ENCODE assay signal across 1 cellular context in genomic region chr11:67262731-67263675, GRCh38.
A peak's percentile ranks its signal among the peaks of the same experiment; 100 is the strongest.
TF ChIP-seq lines count a peak whose summit lies in the region.

No MANE protein-coding gene starts in this region.

TF ChIP-seq in endothelial cell of umbilical vein, 7 proteins besides CTCF, POLR2A, EP300 and RAD21:
- TF ChIP-seq MAX (IDR thresholded peaks at IDR 0.05; ENCODE audit: insufficient read depth, insufficient read length) (no peak), POLR2AphosphoS5 (IDR thresholded peaks at IDR 0.05; ENCODE audit: insufficient read depth, low read depth, low read length) (peak; percentile 37)
TF ChIP-seq in endothelial cell of umbilical vein: peak in this region for 1.
